Comparison of ENCODE assay signal across 1 cellular context in the genomic region with DNA sequence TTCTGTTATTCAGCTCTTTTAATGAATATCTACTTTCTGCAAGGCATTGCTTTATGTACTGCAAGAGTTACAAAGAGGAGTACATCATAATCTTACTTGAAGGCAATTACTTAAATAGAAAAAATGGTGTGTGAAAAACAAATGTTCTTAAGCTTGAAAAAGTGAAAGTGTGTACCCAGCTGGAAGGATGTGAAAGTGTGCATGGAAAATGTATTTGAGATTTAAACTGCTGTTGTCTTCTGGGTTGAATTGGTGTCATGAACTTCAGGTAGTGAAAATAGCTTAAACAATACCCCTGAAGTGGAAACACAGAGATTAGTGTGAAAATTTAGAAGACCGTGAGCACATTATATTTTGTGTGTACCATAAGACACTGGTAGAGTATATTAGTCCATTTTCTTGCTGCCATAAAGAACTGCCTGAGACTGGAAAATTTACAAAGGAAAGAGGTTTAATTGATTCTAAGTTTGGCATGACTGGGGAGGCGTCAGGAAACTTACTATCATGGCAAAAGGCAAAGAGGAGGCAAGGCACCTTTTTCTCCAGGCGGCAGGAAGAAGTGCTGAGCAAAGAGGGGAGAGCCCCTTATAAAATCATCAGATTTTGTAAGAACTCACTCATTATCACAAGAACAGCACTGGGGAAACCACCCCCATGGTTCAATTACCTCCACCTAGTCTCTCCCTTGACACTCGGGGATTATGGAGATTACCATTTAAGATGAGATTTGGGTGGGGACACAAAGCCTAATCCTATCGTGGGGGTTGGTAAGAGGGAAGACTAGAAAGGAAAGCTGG.
TF ChIP-seq lines count a peak whose summit lies in the region.

No MANE protein-coding gene starts in this region.

TF ChIP-seq in SK-N-SH, 30 proteins besides CTCF, POLR2A, EP300 and RAD21 (continued from another document):
- no peak for TF ChIP-seq PBX3 (IDR thresholded peaks at IDR 0.05)
